Comparison of ENCODE assay signal across 37 cellular contexts in genomic region chr3:96796101-96796500, GRCh38. TPM values are rescaled to one million over a fixed set of nuclear protein-coding genes. Genes with fewer than 3 reads are reported as not detected.
"Had no signal": no experiment of that assay in that cellular context is flagged by ENCODE, and none has a peak within 500 bp of the region (broad histone marks: within the 10 kb centered on the region; RNA-seq: fewer than 3 reads in every experiment).

No MANE protein-coding gene starts in this region.

- H3K27me3 ChIP-seq: MG63 had no signal

- DNase-seq: Karpas-422, Kasumi-1, MG63, MM.1S, MV-4-11, NCI-H1048, NCI-H1092, NCI-H1092 treated with DMSO at 0.1 percent for 48 hours, NCI-H1105, NCI-H1105 treated with DMSO at 0.1 percent for 48 hours, NCI-H1417, NCI-H1417 treated with DMSO at 0.1 percent for 48 hours, NCI-H1436, NCI-H1436 treated with DMSO at 0.1 percent for 48 hours, NCI-H146, NCI-H1694, NCI-H1694 treated with DMSO at 0.1 percent for 48 hours, NCI-H187, NCI-H187 treated with DMSO at 0.1 percent for 48 hours, NCI-H1930, NCI-H2029, NCI-H2029 treated with DMSO at 0.1 percent for 48 hours, NCI-H2081, NCI-H2081 treated with DMSO at 0.1 percent for 48 hours, NCI-H2107, NCI-H2171, NCI-H2171 treated with DMSO at 0.1 percent for 48 hours, NCI-H2227 treated with DMSO at 0.1 percent for 48 hours, NCI-H226, NCI-H345, NCI-H446, NCI-H446 treated with DMSO at 0.1 percent for 48 hours, NCI-H510A, NCI-H510A treated with DMSO at 0.1 percent for 48 hours, NCI-H524 had no signal

- H3K36me3 ChIP-seq: MG63 had no signal

- H3K9me3 ChIP-seq: MG63 had no signal

- H3K4me3 ChIP-seq: MG63 had no signal

RNA-seq across cellular contexts. Expression of gene EPHA6, which starts 18.3 kb away (rescaled TPM):
- total RNA-seq: LHCN-M2, M059J had no signal
